ENCODE assay signal across 9 cellular contexts in genomic region chr4:158805628-158806471, GRCh38. TPM values are rescaled to one million over a fixed set of nuclear protein-coding genes. Genes with fewer than 3 reads are reported as not detected.
DNase-seq lines count a peak whose midpoint lies in the region; ATAC-seq and TF ChIP-seq lines count a peak whose summit lies in the region.
"Had no signal": no experiment of that assay in that cellular context is flagged by ENCODE, and none has a peak within 500 bp of the region (broad histone marks: within the 10 kb centered on the region; RNA-seq: fewer than 3 reads in every experiment).

No MANE protein-coding gene starts in this region.

- ATAC-seq in mucosa of descending colon (peak; percentile 69), GM18861 (IDR thresholded peaks at IDR 0.05; ENCODE audit: unreplicated experiment) (no peak), GM21528 (IDR thresholded peaks at IDR 0.05; ENCODE audit: low FRiP score, unreplicated experiment) (no peak)
- no peak for ATAC-seq in activated T-helper 17 cell treated with anti-CD3 and anti-CD28 coated beads, Interleukin-2, amount 50 U/mL, for 72 hours (replicated peaks)

- H3K27ac Mint-ChIP-seq in dendritic cell treated with granulocyte-macrophage colony-stimulating factor and Interleukin-4, amounts not matched to agents 40 ng/mL and 50 ng/mL, for 4 days, result peak overlapping the region; percentile 97
- H3K27ac Mint-ChIP-seq in activated T-helper 17 cell treated with anti-CD3 and anti-CD28 coated beads, Interleukin-2, amount 50 U/mL, for 72 hours, result no peak overlapping the region

- no peak for TF ChIP-seq CTCF in mucosa of descending colon (IDR thresholded peaks at IDR 0.05)

- DNase-seq in D341Med (ENCODE audit: low spot score), result peak; percentile 77
- peak; percentile 66 for DNase-seq in NCI-H2171 (lab: John Stamatoyannopoulos, UW)
- DNase-seq in mucosa of descending colon, result peak in 1 of 3 donors; percentile 59
- DNase-seq in NCI-H1930 (lab: John Stamatoyannopoulos, UW), result no peak

- no peaks in the 10 kb centered on the region for H3K36me3 ChIP-seq in mucosa of descending colon (ENCODE audit: low read depth)
- H3K36me3 ChIP-seq: breast epithelium had no signal

- peaks cover 13% of the 10 kb centered on the region for H3K36me3 Mint-ChIP-seq in dendritic cell treated with granulocyte-macrophage colony-stimulating factor and Interleukin-4, amounts not matched to agents 40 ng/mL and 50 ng/mL, for 4 days (ENCODE audit: low read depth)
- no peaks in the 10 kb centered on the region for H3K36me3 Mint-ChIP-seq in activated T-helper 17 cell treated with anti-CD3 and anti-CD28 coated beads, Interleukin-2, amount 50 U/mL, for 72 hours (ENCODE audit: low read depth)

- H3K4me1 ChIP-seq in mucosa of descending colon (ENCODE audit: low read depth), result peaks cover 43% of the 10 kb centered on the region
- H3K4me1 ChIP-seq: breast epithelium had no signal

- H3K4me3 Mint-ChIP-seq in dendritic cell treated with granulocyte-macrophage colony-stimulating factor and Interleukin-4, amounts not matched to agents 40 ng/mL and 50 ng/mL, for 4 days, result peak overlapping the region; percentile 80
- H3K4me3 Mint-ChIP-seq in activated T-helper 17 cell treated with anti-CD3 and anti-CD28 coated beads, Interleukin-2, amount 50 U/mL, for 72 hours, result no peak overlapping the region

- no peak overlapping the region for H3K4me3 ChIP-seq in mucosa of descending colon
- H3K4me3 ChIP-seq: breast epithelium had no signal

- no peaks in the 10 kb centered on the region for H3K27me3 Mint-ChIP-seq in dendritic cell treated with granulocyte-macrophage colony-stimulating factor and Interleukin-4, amounts not matched to agents 40 ng/mL and 50 ng/mL, for 4 days
- H3K27me3 Mint-ChIP-seq in activated T-helper 17 cell treated with anti-CD3 and anti-CD28 coated beads, Interleukin-2, amount 50 U/mL, for 72 hours, result no peaks in the 10 kb centered on the region

- intact Hi-C loops in dendritic cell treated with granulocyte-macrophage colony-stimulating factor and Interleukin-4, amounts not matched to agents 40 ng/mL and 50 ng/mL, for 4 days (cut with micrococcal nuclease), result no loop called here
- intact Hi-C loops in mucosa of descending colon (cut with DNase I, micrococcal nuclease), result no loop called here

- H3K9me3 ChIP-seq in mucosa of descending colon, result no peaks in the 10 kb centered on the region
- H3K9me3 ChIP-seq: breast epithelium had no signal

- peaks cover 68% of the 10 kb centered on the region for H3K4me1 Mint-ChIP-seq in dendritic cell treated with granulocyte-macrophage colony-stimulating factor and Interleukin-4, amounts not matched to agents 40 ng/mL and 50 ng/mL, for 4 days (ENCODE audit: low read depth)
- H3K4me1 Mint-ChIP-seq in activated T-helper 17 cell treated with anti-CD3 and anti-CD28 coated beads, Interleukin-2, amount 50 U/mL, for 72 hours, result peaks cover 15% of the 10 kb centered on the region

- H3K9me3 Mint-ChIP-seq in dendritic cell treated with granulocyte-macrophage colony-stimulating factor and Interleukin-4, amounts not matched to agents 40 ng/mL and 50 ng/mL, for 4 days, result no peaks in the 10 kb centered on the region
- no peaks in the 10 kb centered on the region for H3K9me3 Mint-ChIP-seq in activated T-helper 17 cell treated with anti-CD3 and anti-CD28 coated beads, Interleukin-2, amount 50 U/mL, for 72 hours

RNA-seq across cellular contexts. Expression of gene FNIP2, which starts 37.0 kb away (rescaled TPM):
- total RNA-seq in mucosa of descending colon, result 10 to 100 TPM; 61.8 to 94.1 (median 73.4) TPM
- total RNA-seq in activated T-helper 17 cell treated with anti-CD3 and anti-CD28 coated beads, Interleukin-2, amount 50 U/mL, for 72 hours, result 10 to 100 TPM; 33.4 to 45.9 TPM

Comparison
In these comparisons a context has a peak if more than half of its experiments do, and no peak if none do; other contexts are left out.
1. DNase-seq: peak in D341Med (single experiment) and NCI-H2171 (single experiment); none in NCI-H1930 (0 of 2).